Comparison of ENCODE assay signal across 13 cellular contexts in genomic region chr4:25970691-25971427, GRCh38. TPM values are rescaled to one million over a fixed set of nuclear protein-coding genes. Genes with fewer than 3 reads are reported as not detected.
DNase-seq lines count a peak whose midpoint lies in the region; ATAC-seq, FAIRE-seq and TF ChIP-seq lines count a peak whose summit lies in the region.
"Had no signal": no experiment of that assay in that cellular context is flagged by ENCODE, and none has a peak within 500 bp of the region (broad histone marks: within the 10 kb centered on the region; RNA-seq: fewer than 3 reads in every experiment).

No MANE protein-coding gene starts in this region.

- H3K27ac ChIP-seq in Karpas-422 (ENCODE audit: low read length), result no peak overlapping the region
- no peak overlapping the region for H3K27ac ChIP-seq in astrocyte (ENCODE audit: low read depth, low read length)
- no peak overlapping the region for H3K27ac ChIP-seq in keratinocyte (ENCODE audit: control insufficient read depth, insufficient read depth, low read length)
- H3K27ac ChIP-seq: parathyroid adenoma, SJSA1 had no signal

- peak overlapping the region; percentile 68; the same call in 1 of the 2 replicates for H2AFZ ChIP-seq in Karpas-422 (ENCODE audit: low read length)
- H2AFZ ChIP-seq in astrocyte (ENCODE audit: low read depth, low read length), result no peak overlapping the region
- peak overlapping the region; percentile 77 for H2AFZ ChIP-seq in keratinocyte (ENCODE audit: control insufficient read depth, low read length)
- H2AFZ ChIP-seq: parathyroid adenoma had no signal

- no peaks in the 10 kb centered on the region for H3K36me3 Mint-ChIP-seq in astrocyte (ENCODE audit: low read depth, unreplicated experiment)

- H3K79me2 ChIP-seq in Karpas-422 (ENCODE audit: low read length), result no peaks in the 10 kb centered on the region
- H3K79me2 ChIP-seq in astrocyte (ENCODE audit: insufficient read depth, low read length), result no peaks in the 10 kb centered on the region
- H3K79me2 ChIP-seq in keratinocyte (ENCODE audit: control insufficient read depth, insufficient read depth, low read length), result no peaks in the 10 kb centered on the region
- H3K79me2 ChIP-seq: parathyroid adenoma had no signal

- no peak for TF ChIP-seq POLR2A in GM12891 (IDR thresholded peaks at IDR 0.05; ENCODE audit: low read depth, low read length)

- TF ChIP-seq CTCF in astrocyte (IDR thresholded peaks at IDR 0.05; ENCODE audit: insufficient read depth, low read depth, low read length), result no peak
- no peak for TF ChIP-seq CTCF in keratinocyte (optimal IDR thresholded peaks at IDR 0.05 in 1 of 3, IDR thresholded peaks at IDR 0.05 in 1 of 3, conservative IDR thresholded peaks at IDR 0.05 in 1 of 3; ENCODE audit: extremely low read depth in 1 of 3, insufficient read depth in 2 of 3, low read length in 3 of 3)

- ATAC-seq in HG02938 (IDR thresholded peaks at IDR 0.05; ENCODE audit: unreplicated experiment), result no peak
- ATAC-seq: activated CD8-positive, alpha-beta T cell treated with anti-CD3 and anti-CD28 coated beads for 36 hours had no signal

- H3K4me3 ChIP-seq in Karpas-422 (ENCODE audit: low read length) (no peak overlapping the region), astrocyte (ENCODE audit: insufficient read depth, low read depth, low read length) (no peak overlapping the region), keratinocyte (ENCODE audit: control insufficient read depth in 2 of 3, extremely low read depth in 1 of 3, insufficient read depth in 2 of 3, low read depth in 1 of 3, low read length in 3 of 3) (no peak overlapping the region), skeletal muscle cell (ENCODE audit: low read depth, low read length) (no peak overlapping the region)
- H3K4me3 ChIP-seq: SJSA1 had no signal

- H3K4me3 Mint-ChIP-seq in astrocyte (ENCODE audit: unreplicated experiment), result no peak overlapping the region
- H3K4me3 Mint-ChIP-seq: activated CD8-positive, alpha-beta T cell treated with anti-CD3 and anti-CD28 coated beads for 36 hours had no signal

- H3K36me3 ChIP-seq in Karpas-422 (ENCODE audit: insufficient read depth, low read length) (no peaks in the 10 kb centered on the region; the same call in 1 of the 2 replicates), astrocyte (ENCODE audit: insufficient read depth, low read length) (no peaks in the 10 kb centered on the region), keratinocyte (ENCODE audit: control insufficient read depth in 2 of 2, extremely low read depth in 1 of 2, insufficient read depth in 2 of 2, low read length in 2 of 2) (no peaks in the 10 kb centered on the region)
- H3K36me3 ChIP-seq: SJSA1 had no signal

- no peaks in the 10 kb centered on the region for H3K9me1 ChIP-seq in keratinocyte (ENCODE audit: control insufficient read depth, extremely low read depth, insufficient read depth, low read length)

- H3K9ac ChIP-seq in Karpas-422 (ENCODE audit: low read length) (peak overlapping the region; percentile 22; the same call in 1 of the 2 replicates), astrocyte (ENCODE audit: low read length) (no peak overlapping the region), keratinocyte (ENCODE audit: control insufficient read depth, extremely low read depth, insufficient read depth, low read length) (no peak overlapping the region)
- H3K9ac ChIP-seq: parathyroid adenoma had no signal

- H3K4me1 ChIP-seq in Karpas-422 (ENCODE audit: low read length), result peaks cover 19% of the 10 kb centered on the region
- H3K4me1 ChIP-seq in astrocyte (ENCODE audit: insufficient read depth, low read length), result peaks cover 10% of the 10 kb centered on the region
- H3K4me1 ChIP-seq in keratinocyte (ENCODE audit: control insufficient read depth, extremely low read depth, insufficient read depth, low read length), result peaks cover 8% of the 10 kb centered on the region
- H3K4me1 ChIP-seq: parathyroid adenoma, SJSA1 had no signal

- H3K9me3 ChIP-seq in Karpas-422 (ENCODE audit: low read length) (no peaks in the 10 kb centered on the region), astrocyte (ENCODE audit: insufficient read depth, low read depth, low read length) (no peaks in the 10 kb centered on the region), keratinocyte (ENCODE audit: control insufficient read depth, low read depth, low read length) (no peaks in the 10 kb centered on the region)
- H3K9me3 ChIP-seq: SJSA1 had no signal

- H3K27ac Mint-ChIP-seq in astrocyte (ENCODE audit: unreplicated experiment), result no peak overlapping the region
- H3K27ac Mint-ChIP-seq: activated CD8-positive, alpha-beta T cell treated with anti-CD3 and anti-CD28 coated beads for 36 hours had no signal

- peaks cover 5% of the 10 kb centered on the region for H3K9me3 Mint-ChIP-seq in astrocyte (ENCODE audit: unreplicated experiment)
- H3K9me3 Mint-ChIP-seq: activated CD8-positive, alpha-beta T cell treated with anti-CD3 and anti-CD28 coated beads for 36 hours had no signal

- FAIRE-seq in astrocyte (lab: Jason Lieb, UNC), result no peak
- no peak for FAIRE-seq in keratinocyte (lab: Jason Lieb, UNC)
- no peak for FAIRE-seq in GM12891 (lab: Jason Lieb, UNC)
- FAIRE-seq: H54 had no signal

- H3K27me3 ChIP-seq in Karpas-422 (ENCODE audit: low read length) (no peaks in the 10 kb centered on the region), astrocyte (ENCODE audit: insufficient read depth, low read length) (peaks cover 7% of the 10 kb centered on the region), keratinocyte (ENCODE audit: control insufficient read depth, extremely low read depth, insufficient read depth, low read length) (peaks cover 2% of the 10 kb centered on the region)
- H3K27me3 ChIP-seq: SJSA1 had no signal

- dilution Hi-C loops in keratinocyte (cut with MboI; ENCODE audit: extremely low pct_ligation_motif_present, low sequenced_read_pairs), result no loop called here

- H3K4me2 ChIP-seq in Karpas-422 (ENCODE audit: low read depth, low read length, poor library complexity, severe bottlenecking) (no peak overlapping the region), astrocyte (ENCODE audit: low read length) (peak overlapping the region; percentile 30), keratinocyte (ENCODE audit: control insufficient read depth, extremely low read depth, insufficient read depth, low read depth, low read length) (peak overlapping the region; percentile 29)

- H4K20me1 ChIP-seq in Karpas-422 (ENCODE audit: insufficient read depth, low read depth, low read length) (no peaks in the 10 kb centered on the region), astrocyte (ENCODE audit: insufficient read depth, low read length) (no peaks in the 10 kb centered on the region), keratinocyte (ENCODE audit: control insufficient read depth, extremely low read depth, insufficient read depth, low read length) (no peaks in the 10 kb centered on the region)

- H3K27me3 Mint-ChIP-seq in astrocyte (ENCODE audit: low read depth, unreplicated experiment), result peaks cover 3% of the 10 kb centered on the region

- H3K4me1 Mint-ChIP-seq in astrocyte (ENCODE audit: low read depth, unreplicated experiment), result peaks cover 16% of the 10 kb centered on the region

- H3K9me2 ChIP-seq in Karpas-422 (replicated peaks; ENCODE audit: insufficient read depth, low read length), result no peaks in the 10 kb centered on the region

- DNase-seq in Karpas-422 (no peak), astrocyte (ENCODE audit: low read depth) (peak; percentile 36), keratinocyte (ENCODE audit: low read depth, low spot score) (no peak), skeletal muscle cell (ENCODE audit: low read depth) (peak; percentile 43), GM12891 (ENCODE audit: insufficient read length, low spot score) (no peak), foreskin melanocyte (no peak), NCI-H345 treated with DMSO at 0.1 percent for 48 hours (lab: John Stamatoyannopoulos, UW; ENCODE audit: unreplicated experiment) (no peak)
- DNase-seq: activated CD8-positive, alpha-beta T cell treated with anti-CD3 and anti-CD28 coated beads for 36 hours; NCI-H1417 treated with DMSO at 0.1 percent for 48 hours had no signal

TF ChIP-seq in GM12891, 5 proteins besides CTCF, POLR2A, EP300 and RAD21:
- TF ChIP-seq TAF1 (IDR thresholded peaks at IDR 0.05; ENCODE audit: low read depth, low read length), result no peak
- TF ChIP-seq PAX5 (IDR thresholded peaks at IDR 0.05; ENCODE audit: insufficient read depth, low read length, severe bottlenecking), result no peak
- TF ChIP-seq POU2F2 (IDR thresholded peaks at IDR 0.05; ENCODE audit: low read depth, low read length), result no peak
- TF ChIP-seq POLR2AphosphoS5 (IDR thresholded peaks at IDR 0.05; ENCODE audit: low read depth, low read length), result no peak
- no peak for TF ChIP-seq SPI1 (IDR thresholded peaks at IDR 0.05; ENCODE audit: low read depth, low read length)

RNA-seq across cellular contexts. Expression of gene SMIM20, which starts 56.8 kb away (rescaled TPM):
- total RNA-seq in Karpas-422 (2014; rRNA removed; shearing (Covaris generic); ENCODE audit: low replicate concordance), result 53.2 and 85.2 TPM in 2 replicates
- total RNA-seq in astrocyte, result 19.4 and 22.3 TPM in 2 replicates
- polyA plus RNA-seq in keratinocyte, result 19.6 to 29.5 TPM (median 20.3 TPM) in 3 replicates
- polyA plus RNA-seq in keratinocyte (2011; ENCODE audit: low read depth), result 44.6 TPM
- polyA plus RNA-seq in keratinocyte (2011; cell fraction: cytosol; rRNA removed), result 19.7 and 34.7 TPM in 2 replicates
- 5.9 and 11.1 TPM in 2 replicates for polyA plus RNA-seq in keratinocyte (2011; cell fraction: nucleus; rRNA removed)
- 27.6 and 29.7 TPM in 2 replicates for polyA plus RNA-seq in keratinocyte (2012; ENCODE audit: low replicate concordance)
- polyA minus RNA-seq in keratinocyte, result 1.6 to 3.2 TPM (median 1.7 TPM) in 3 replicates
- 6.7 TPM for polyA minus RNA-seq in keratinocyte (2011; cell fraction: cytosol; rRNA and poly(A)+ RNA removed)
- 1.9 and 2.2 TPM in 2 replicates for polyA minus RNA-seq in keratinocyte (2011; cell fraction: nucleus; rRNA and poly(A)+ RNA removed)
- 31.2 TPM for polyA plus RNA-seq in GM12891 (2012; ENCODE audit: low read depth, missing spikeins)

Comparison
In these comparisons a context has a peak if more than half of its experiments do, and no peak if none do; other contexts are left out.
1. DNase-seq: peak in astrocyte (single experiment) and skeletal muscle cell (single experiment); none in Karpas-422 (single experiment), keratinocyte (single experiment), GM12891 (single experiment), foreskin melanocyte (single experiment) and NCI-H345 treated with DMSO at 0.1 percent for 48 hours (single experiment).